In the genomic region with DNA sequence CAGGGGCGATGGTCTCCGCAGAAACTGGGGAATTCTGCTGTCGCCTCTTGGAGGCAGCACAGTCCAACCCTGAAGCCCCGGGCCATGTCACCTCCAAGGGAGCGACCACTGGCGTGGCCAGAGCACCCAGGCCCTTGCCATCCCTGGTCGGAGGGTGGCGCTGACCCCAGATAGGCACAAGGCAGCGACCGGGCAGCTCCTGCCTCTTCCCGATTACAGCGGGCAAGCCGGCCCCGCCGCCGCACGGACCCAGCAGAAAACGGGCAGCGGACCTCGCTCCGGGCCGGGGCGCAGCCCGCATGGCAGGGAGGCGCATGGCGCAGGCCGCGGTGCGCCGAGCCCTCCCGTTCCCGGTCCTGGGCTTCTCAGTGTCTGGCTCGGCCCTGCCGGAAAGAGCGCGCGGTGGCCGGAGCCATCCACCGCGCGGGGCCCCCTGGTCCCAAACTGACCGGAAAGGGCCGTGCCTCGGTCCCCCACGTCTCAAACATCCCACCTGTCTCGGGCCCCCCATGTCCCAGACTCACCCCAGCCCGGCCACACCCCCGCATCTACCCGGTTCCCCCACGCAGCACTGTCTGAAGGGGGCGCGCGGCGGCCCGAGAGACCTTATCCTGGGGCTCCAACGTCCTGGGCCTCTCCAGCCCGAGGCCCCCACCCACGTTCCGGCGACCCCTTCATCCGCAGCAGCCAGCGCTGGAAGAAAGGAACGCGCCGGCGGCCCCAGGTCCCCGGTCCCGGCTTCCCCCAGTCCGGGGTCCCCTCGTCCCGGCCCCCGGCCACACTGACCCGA, we compare ENCODE assay signal across 8 cellular contexts. TPM values are rescaled to one million over a fixed set of nuclear protein-coding genes. Genes with fewer than 3 reads are reported as not detected.
A peak's percentile ranks its signal among the peaks of the same experiment; 100 is the strongest.
DNase-seq lines count a peak whose midpoint lies in the region; ATAC-seq and TF ChIP-seq lines count a peak whose summit lies in the region.

No MANE protein-coding gene starts in this region.

- H3K4me3 ChIP-seq in H7 (ENCODE audit: insufficient read depth, low read depth, low read length) (peak overlapping the region; percentile 70), epithelial cell of esophagus (ENCODE audit: low read length) (peak overlapping the region; percentile 9)

- ATAC-seq in HG02623 (IDR thresholded peaks at IDR 0.05; ENCODE audit: unreplicated experiment), result no peak
- ATAC-seq in GM21619 (IDR thresholded peaks at IDR 0.05; ENCODE audit: unreplicated experiment), result no peak

- DNase-seq in AML-193 (lab: John Stamatoyannopoulos, UW), result peak; percentile 41 to 72
- DNase-seq in H7, result peak; percentile 95
- DNase-seq in SK-N-DZ (ENCODE audit: low spot score), result peak; percentile 80
- DNase-seq in epithelial cell of esophagus (ENCODE audit: low read depth), result peak; percentile 13
- DNase-seq in myocyte (ENCODE audit: low read depth), result peak; percentile 84
- no peak for DNase-seq in NCI-H187 (lab: John Stamatoyannopoulos, UW)

- no peaks in the 10 kb centered on the region; the same call in none of the 2 replicates for H3K36me3 ChIP-seq in H7 (replicated peaks; ENCODE audit: control insufficient read depth, insufficient read depth, low read length)

- peak; percentile 20 for TF ChIP-seq CTCF in epithelial cell of esophagus (IDR thresholded peaks at IDR 0.05; ENCODE audit: insufficient read depth, low read depth, low read length, missing control alignments)

- H3K27me3 ChIP-seq in H7 (ENCODE audit: control insufficient read depth, insufficient read depth, low read length), result peaks cover 16% of the 10 kb centered on the region; the same call in 1 of the 2 replicates

RNA-seq across cellular contexts. Expression of a gene that starts 0.7 kb away (rescaled TPM):
- total RNA-seq in H7 (2014; rRNA removed; shearing (Covaris generic)), result 7.8 and 8.5 TPM in 2 replicates
- 12.0 and 23.7 TPM in 2 replicates for polyA plus RNA-seq in SK-N-DZ (2014; cell fraction: cytosol; rRNA removed)
- 6.2 and 9.1 TPM in 2 replicates for polyA plus RNA-seq in SK-N-DZ (2014; cell fraction: nucleus; rRNA removed)
- total RNA-seq in myocyte, result 16.8 and 30.6 TPM in 2 replicates
- polyA plus RNA-seq in myocyte (2012), result 26.3 TPM

RNA-seq across cellular contexts. Expression of a gene that starts 24.0 kb away (rescaled TPM):
- total RNA-seq in H7 (2014; rRNA removed; shearing (Covaris generic)), result 253 and 306 TPM in 2 replicates
- polyA plus RNA-seq in SK-N-DZ (2014; cell fraction: cytosol; rRNA removed), result 379 and 401 TPM in 2 replicates
- polyA plus RNA-seq in SK-N-DZ (2014; cell fraction: nucleus; rRNA removed), result 193 and 231 TPM in 2 replicates
- 328 and 338 TPM in 2 replicates for total RNA-seq in myocyte
- 251 TPM for polyA plus RNA-seq in myocyte (2012)

RNA-seq across cellular contexts. Expression of a gene that starts 24.3 kb away (rescaled TPM):
- total RNA-seq in H7 (2014; rRNA removed; shearing (Covaris generic)), result 44.7 and 63.1 TPM in 2 replicates
- 74.4 and 86.0 TPM in 2 replicates for polyA plus RNA-seq in SK-N-DZ (2014; cell fraction: cytosol; rRNA removed)
- 61.0 and 74.5 TPM in 2 replicates for polyA plus RNA-seq in SK-N-DZ (2014; cell fraction: nucleus; rRNA removed)
- 47.1 and 55.0 TPM in 2 replicates for total RNA-seq in myocyte
- 58.1 TPM for polyA plus RNA-seq in myocyte (2012)

RNA-seq across cellular contexts. Expression of a gene that starts 45.8 kb away (rescaled TPM):
- 25.1 and 35.7 TPM in 2 replicates for total RNA-seq in H7 (2014; rRNA removed; shearing (Covaris generic))
- polyA plus RNA-seq in SK-N-DZ (2014; cell fraction: cytosol; rRNA removed), result 39.8 and 69.9 TPM in 2 replicates
- polyA plus RNA-seq in SK-N-DZ (2014; cell fraction: nucleus; rRNA removed), result 89.5 and 131 TPM in 2 replicates
- 203 and 240 TPM in 2 replicates for total RNA-seq in myocyte
- polyA plus RNA-seq in myocyte (2012), result 139 TPM

Comparison
In these comparisons a context has a peak if more than half of its experiments do, and no peak if none do; other contexts are left out.
1. DNase-seq: peak in AML-193 (2 of 2), H7 (single experiment), SK-N-DZ (single experiment), epithelial cell of esophagus (single experiment) and myocyte (single experiment); none in NCI-H187 (0 of 2).